Comparison of ENCODE assay signal across 18 cellular contexts in genomic region chr20:60365882-60366281, GRCh38.
DNase-seq lines count a peak whose midpoint lies in the region; ATAC-seq and TF ChIP-seq lines count a peak whose summit lies in the region.
"Had no signal": no experiment of that assay in that cellular context is flagged by ENCODE, and none has a peak within 500 bp of the region (broad histone marks: within the 10 kb centered on the region; RNA-seq: fewer than 3 reads in every experiment).

No MANE protein-coding gene starts in this region.

- no peaks in the 10 kb centered on the region for H3K9me3 ChIP-seq in Caco-2

- no peak overlapping the region for H3K4me3 Mint-ChIP-seq in Caco-2 (ENCODE audit: unreplicated experiment)
- H3K4me3 Mint-ChIP-seq in effector memory CD8-positive, alpha-beta T cell, result no peak overlapping the region
- H3K4me3 Mint-ChIP-seq: CD4-positive, CD25-positive, alpha-beta regulatory T cell had no signal

- H3K4me1 ChIP-seq in Caco-2, result no peaks in the 10 kb centered on the region

- no peaks in the 10 kb centered on the region for H3K9me3 Mint-ChIP-seq in Caco-2 (ENCODE audit: unreplicated experiment)
- H3K9me3 Mint-ChIP-seq in effector memory CD8-positive, alpha-beta T cell, result no peaks in the 10 kb centered on the region

- CTCF ChIA-PET in Caco-2 (lab: Charles Lee), result no interaction called here

- no peak for ATAC-seq in effector memory CD8-positive, alpha-beta T cell (replicated peaks)
- ATAC-seq: GM12878, K562 had no signal

- H3K27ac Mint-ChIP-seq in Caco-2 (ENCODE audit: unreplicated experiment), result no peak overlapping the region
- H3K27ac Mint-ChIP-seq in effector memory CD8-positive, alpha-beta T cell, result no peak overlapping the region
- H3K27ac Mint-ChIP-seq: CD4-positive, CD25-positive, alpha-beta regulatory T cell had no signal

- intact Hi-C loops in Caco-2 (cut with micrococcal nuclease; ENCODE audit: unreplicated experiment), result loop anchor here (10.0 kb wide), 2 partner anchors 151 to 421 kb away; partner anchors contain the start of genes FAM217B and PPP1R3D

- H3K4me3 ChIP-seq in Caco-2 (ENCODE audit: low read depth, low read length), result no peak overlapping the region
- H3K4me3 ChIP-seq: GM12878, K562 had no signal

- H3K27me3 Mint-ChIP-seq in Caco-2 (ENCODE audit: insufficient read depth, unreplicated experiment), result peaks cover 12% of the 10 kb centered on the region
- H3K27me3 Mint-ChIP-seq in effector memory CD8-positive, alpha-beta T cell, result peaks cover 0 to 20% of the 10 kb centered on the region in 2 donors
- H3K27me3 Mint-ChIP-seq: CD4-positive, CD25-positive, alpha-beta regulatory T cell had no signal

- no peak for TF ChIP-seq CTCF in Caco-2 (IDR thresholded peaks at IDR 0.05; ENCODE audit: insufficient read depth in 1 of 2, low read depth in 1 of 2, low read length in 1 of 2, severe bottlenecking in 1 of 2, unreplicated experiment in 1 of 2)

- peak in 2 of 3 experiments; percentile 70 to 100 for DNase-seq in NCI-H1417 (lab: John Stamatoyannopoulos, UW)
- DNase-seq in NCI-H1417 treated with DMSO at 0.1 percent for 48 hours (lab: John Stamatoyannopoulos, UW), result no peak
- peak; percentile 93 to 95 for DNase-seq in NCI-H187 (lab: John Stamatoyannopoulos, UW)
- DNase-seq in SK-N-DZ (ENCODE audit: low spot score), result peak; percentile 57
- DNase-seq in activated effector memory CD4-positive, alpha-beta T cell treated with anti-CD3 and anti-CD28 coated beads, Interleukin-2, amount 50 U/mL, for 16 hours, result no peak
- no peak for DNase-seq in NCI-H146 (lab: John Stamatoyannopoulos, UW)
- no peak for DNase-seq in Caco-2
- no peak for DNase-seq in effector memory CD8-positive, alpha-beta T cell
- DNase-seq: CD4-positive, CD25-positive, alpha-beta regulatory T cell; COR-L47; NCI-H1694 treated with DMSO at 0.1 percent for 48 hours; NCI-H510A treated with DMSO at 0.1 percent for 48 hours; NCI-H774; SHP77; T-helper 1 cell; T-helper 9 cell had no signal

- no TSS peak for BruUV-seq in Caco-2 (replicated peaks; lab: Mats Ljungman, UMichigan)

- no peaks in the 10 kb centered on the region; the same call in none of the 2 replicates for H3K27me3 ChIP-seq in Caco-2 (replicated peaks; ENCODE audit: control insufficient read depth, insufficient read depth, low read length)

- H3K36me3 ChIP-seq in Caco-2 (ENCODE audit: control insufficient read depth, insufficient read depth, low read length), result no peaks in the 10 kb centered on the region

- H3K4me1 Mint-ChIP-seq in Caco-2 (ENCODE audit: low read depth, unreplicated experiment), result no peaks in the 10 kb centered on the region
- no peaks in the 10 kb centered on the region for H3K4me1 Mint-ChIP-seq in effector memory CD8-positive, alpha-beta T cell (ENCODE audit: low read depth in 2 of 2)
- H3K4me1 Mint-ChIP-seq: CD4-positive, CD25-positive, alpha-beta regulatory T cell had no signal

- POLR2A ChIA-PET in Caco-2 (lab: Charles Lee), result no interaction called here

- H3K36me3 Mint-ChIP-seq in Caco-2 (ENCODE audit: insufficient read depth, unreplicated experiment), result no peaks in the 10 kb centered on the region
- no peaks in the 10 kb centered on the region for H3K36me3 Mint-ChIP-seq in effector memory CD8-positive, alpha-beta T cell (ENCODE audit: insufficient read depth)
- H3K36me3 Mint-ChIP-seq: CD4-positive, CD25-positive, alpha-beta regulatory T cell had no signal

Comparison
In these comparisons a context has a peak if more than half of its experiments do, and no peak if none do; other contexts are left out.
1. DNase-seq: peak in NCI-H1417 (2 of 3), NCI-H187 (2 of 2) and SK-N-DZ (single experiment); none in NCI-H1417 treated with DMSO at 0.1 percent for 48 hours (single experiment), activated effector memory CD4-positive, alpha-beta T cell treated with anti-CD3 and anti-CD28 coated beads, Interleukin-2, amount 50 U/mL, for 16 hours (single experiment), NCI-H146 (single experiment), Caco-2 (0 of 2) and effector memory CD8-positive, alpha-beta T cell (0 of 3).